Comparison of ENCODE assay signal across 27 cellular contexts in genomic region chr2:62792408-62792807, GRCh38.
"Had no signal": no experiment of that assay in that cellular context is flagged by ENCODE, and none has a peak within 500 bp of the region (broad histone marks: within the 10 kb centered on the region; RNA-seq: fewer than 3 reads in every experiment).

No MANE protein-coding gene starts in this region.

- H3K27ac ChIP-seq: neutrophil, pancreas, prostate gland, spleen, thoracic aorta, thyroid gland, upper lobe of left lung, vagina had no signal

- DNase-seq: naive thymus-derived CD8-positive, alpha-beta T cell; nephron progenitor cell; nucleus accumbens; pancreas; right cardiac atrium; spleen; stimulated activated CD4-positive, alpha-beta T cell treated with anti-CD3 and anti-CD28 coated beads, Interleukin-12 subunit alpha, Interleukin-12 subunit beta, amount 100 ng/mL, for 4 hours; stimulated activated CD4-positive, alpha-beta T cell treated with anti-CD3 and anti-CD28 coated beads, Interleukin-1b, Interleukin-23, amount 100 ng/mL, for 48 hours; stimulated activated CD4-positive, alpha-beta T cell treated with anti-CD3 and anti-CD28 coated beads, Interleukin-4, amount 100 ng/mL, for 1 hour; stimulated activated CD4-positive, alpha-beta T cell treated with anti-CD3 and anti-CD28 coated beads, Interleukin-4, amount 100 ng/mL, for 4 hours; stimulated activated CD8-positive, alpha-beta memory T cell treated with anti-CD3 and anti-CD28 coated beads, Interleukin-4, amount 100 ng/mL, for 48 hours; stimulated activated naive CD4-positive, alpha-beta T cell; stimulated activated naive CD8-positive, alpha-beta T cell treated with anti-CD3 and anti-CD28 coated beads, Interleukin-15, amount 100 ng/mL, for 72 hours; stimulated activated naive CD8-positive, alpha-beta T cell treated with anti-CD3 and anti-CD28 coated beads, Interleukin-15, Interleukin-2, amounts not matched to agents 100 U/mL and 50 U/mL, for 24 hours; thyroid gland; trophoblast cell; upper lobe of left lung had no signal

- H3K4me1 ChIP-seq: prostate gland had no signal

- H3K27me3 ChIP-seq: neutrophil, pancreas, spleen, thyroid gland, tibial nerve, upper lobe of left lung, vagina had no signal

- H3K4me2 ChIP-seq: smooth muscle cell had no signal

- H3K36me3 ChIP-seq: neutrophil, pancreas, prostate gland, spleen, thoracic aorta, thyroid gland, tibial nerve, upper lobe of left lung, vagina had no signal

- H3K4me3 ChIP-seq: pancreas, prostate gland, skin epidermis, smooth muscle cell, spleen, thoracic aorta, thyroid gland, tibial nerve, upper lobe of left lung, vagina had no signal

- H3K9me3 ChIP-seq: neutrophil, pancreas, prostate gland, spleen, thoracic aorta, thyroid gland, tibial nerve, upper lobe of left lung, vagina had no signal

- ATAC-seq: naive thymus-derived CD8-positive, alpha-beta T cell; natural killer cell treated with Interleukin-12 subunit alpha and Interleukin-12 subunit beta and Interleukin-15 and Interleukin-18, amount 100 ng/mL, for 72 hours; pancreas; right cardiac atrium; sciatic nerve; stimulated activated memory B cell treated with anti-CD40 and anti-IgM and Interleukin-4, amounts not matched to agents 10 μg/mL and 1 μg/mL and 100 μg/mL, for 72 hours; stimulated activated naive CD8-positive, alpha-beta T cell treated with anti-CD3 and anti-CD28 coated beads, Interleukin-15, amount 100 ng/mL, for 72 hours; stimulated activated naive CD8-positive, alpha-beta T cell treated with anti-CD3 and anti-CD28 coated beads, Interleukin-15, Interleukin-2, amounts not matched to agents 100 U/mL and 50 U/mL, for 24 hours had no signal
